ENCODE assay signal across 12 cellular contexts in the genomic region with DNA sequence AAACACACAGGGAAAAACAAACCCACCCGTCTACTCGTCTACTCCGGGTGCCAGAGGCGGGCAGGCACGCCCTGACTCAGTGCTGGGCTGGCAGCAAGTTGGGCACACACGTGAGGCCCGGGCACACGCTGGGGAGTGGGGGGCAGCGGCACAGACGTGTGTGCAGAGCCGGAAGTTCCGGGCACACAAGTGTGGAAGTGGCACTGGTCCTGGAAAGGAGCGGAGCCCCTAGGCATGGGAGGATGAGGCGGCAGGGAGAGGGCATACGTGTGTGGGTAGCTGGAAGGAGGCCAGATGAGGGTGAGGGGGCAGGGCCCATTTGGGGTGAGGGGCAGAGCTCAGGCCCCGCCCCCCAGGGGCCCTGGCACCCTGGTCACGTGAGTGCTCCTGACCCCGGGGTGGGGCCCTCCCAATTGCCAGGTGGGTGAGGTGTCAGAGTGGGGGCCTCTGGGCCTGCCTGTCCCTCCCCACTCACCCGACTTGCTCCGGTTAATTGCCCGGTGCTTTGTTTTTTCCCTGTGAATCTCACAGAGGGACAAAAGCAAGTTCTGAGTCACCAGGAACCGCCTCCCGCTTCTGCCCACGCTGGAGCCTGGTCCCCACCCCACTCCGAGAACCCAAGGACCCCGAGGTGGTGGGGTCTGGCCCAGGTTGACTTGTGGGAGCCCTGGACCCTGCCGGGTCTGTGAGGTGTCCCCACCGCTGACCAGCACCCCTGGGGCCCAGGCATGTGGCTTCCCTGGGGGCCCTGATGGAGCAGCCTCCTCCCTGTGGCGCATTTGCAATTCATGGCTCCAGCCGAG.
DNase-seq lines count a peak whose midpoint lies in the region; ATAC-seq and TF ChIP-seq lines count a peak whose summit lies in the region.
"Had no signal": no experiment of that assay in that cellular context is flagged by ENCODE, and none has a peak within 500 bp of the region (broad histone marks: within the 10 kb centered on the region; RNA-seq: fewer than 3 reads in every experiment).

No MANE protein-coding gene starts in this region.

- H3K4me3 Mint-ChIP-seq in endodermal cell: peak overlapping the region; percentile 21
- H3K4me3 Mint-ChIP-seq in neural crest cell: no peak overlapping the region
- H3K4me3 Mint-ChIP-seq: activated naive CD4-positive, alpha-beta T cell treated with anti-CD3 and anti-CD28 coated beads, Interleukin-2, amount 10 ng/mL, durations not matched to agents 7 days and 5 days had no signal

- H3K27me3 Mint-ChIP-seq in endodermal cell (ENCODE audit: insufficient read depth) (peaks cover 32% of the 10 kb centered on the region), neural crest cell (ENCODE audit: low read depth) (peaks cover 5% of the 10 kb centered on the region)

- peaks cover 0 to 44% (median 24%) of the 10 kb centered on the region in 11 experiments; a peak in 16 of 22 replicates for H3K27me3 ChIP-seq in BLaER1 treated with 17β-estradiol and CSF1 and Interleukin-3, amounts not matched to agents 10 nM and 100 nM
- H3K27me3 ChIP-seq in endodermal cell (ENCODE audit: control insufficient read depth, insufficient read depth, low read length, poor library complexity, severe bottlenecking): no peaks in the 10 kb centered on the region

- WGBS in endodermal cell (ENCODE audit: insufficient coverage in 1 of 2, insufficient read length in 1 of 2), 2 experiments: 55 to 63% methylated on average over 19 to 30 of the region's 30 CpGs

- TF ChIP-seq CTCF in endodermal cell (conservative IDR thresholded peaks at IDR 0.05) (no peak), neural crest cell (conservative IDR thresholded peaks at IDR 0.05) (no peak)

- H3K9me3 Mint-ChIP-seq in endodermal cell: no peaks in the 10 kb centered on the region
- H3K9me3 Mint-ChIP-seq in neural crest cell: no peaks in the 10 kb centered on the region
- H3K9me3 Mint-ChIP-seq: activated naive CD4-positive, alpha-beta T cell treated with anti-CD3 and anti-CD28 coated beads, Interleukin-2, amount 10 ng/mL, durations not matched to agents 7 days and 5 days had no signal

- H3K9ac ChIP-seq in BLaER1 treated with 17β-estradiol and CSF1 and Interleukin-3, amounts not matched to agents 10 nM and 100 nM: peak overlapping the region in 6 of 11 experiments; percentile 3 to 49 (median 14); a peak in 6 of 22 replicates
- no peak overlapping the region for H3K9ac ChIP-seq in endodermal cell (ENCODE audit: extremely low read depth, low read length, poor library complexity, severe bottlenecking)

- H3K27ac Mint-ChIP-seq in endodermal cell (no peak overlapping the region), neural crest cell (ENCODE audit: unreplicated experiment) (peak overlapping the region; percentile 62)
- H3K27ac Mint-ChIP-seq: activated naive CD4-positive, alpha-beta T cell treated with anti-CD3 and anti-CD28 coated beads, Interleukin-2, amount 10 ng/mL, durations not matched to agents 7 days and 5 days had no signal

- H3K4me3 ChIP-seq in BLaER1 treated with 17β-estradiol and CSF1 and Interleukin-3, amounts not matched to agents 10 nM and 100 nM: peak overlapping the region in 1 of 10 experiments; percentile 10; a peak in 1 of 20 replicates
- no peak overlapping the region for H3K4me3 ChIP-seq in endodermal cell (ENCODE audit: low read length)

- no peaks in the 10 kb centered on the region for H3K36me3 ChIP-seq in BLaER1 treated with 17β-estradiol and CSF1 and Interleukin-3, amounts not matched to agents 10 nM and 100 nM
- H3K36me3 ChIP-seq in endodermal cell (ENCODE audit: control insufficient read depth, insufficient read depth, low read length): no peaks in the 10 kb centered on the region
- H3K36me3 ChIP-seq: WERI-Rb-1 had no signal

- H3K9me3 ChIP-seq in BLaER1 treated with 17β-estradiol and CSF1 and Interleukin-3, amounts not matched to agents 10 nM and 100 nM (replicated peaks in 1 of 11): no peaks in the 10 kb centered on the region
- no peaks in the 10 kb centered on the region for H3K9me3 ChIP-seq in endodermal cell (ENCODE audit: control insufficient read depth, low read length)

- peaks cover 0 to 24% (median 0%) of the 10 kb centered on the region in 11 experiments; a peak in 4 of 22 replicates for H4K20me1 ChIP-seq in BLaER1 treated with 17β-estradiol and CSF1 and Interleukin-3, amounts not matched to agents 10 nM and 100 nM

- H3K36me3 Mint-ChIP-seq in endodermal cell (ENCODE audit: low read depth) (no peaks in the 10 kb centered on the region), neural crest cell (ENCODE audit: low read depth) (no peaks in the 10 kb centered on the region)
- H3K36me3 Mint-ChIP-seq: activated naive CD4-positive, alpha-beta T cell treated with anti-CD3 and anti-CD28 coated beads, Interleukin-2, amount 10 ng/mL, durations not matched to agents 7 days and 5 days had no signal

- H3K4me1 Mint-ChIP-seq in endodermal cell: peaks cover 9% of the 10 kb centered on the region
- peaks cover 25% of the 10 kb centered on the region for H3K4me1 Mint-ChIP-seq in neural crest cell

- ATAC-seq in stimulated activated naive CD8-positive, alpha-beta T cell treated with anti-CD3 and anti-CD28 coated beads, Interleukin-15, Interleukin-2, amounts not matched to agents 100 U/mL and 50 U/mL, for 24 hours: no peak

- H3K27ac ChIP-seq in BLaER1 treated with 17β-estradiol and CSF1 and Interleukin-3, amounts not matched to agents 10 nM and 100 nM: peak overlapping the region in 6 of 11 experiments; percentile 37 to 93 (median 54); a peak in 10 of 22 replicates
- no peak overlapping the region for H3K27ac ChIP-seq in endodermal cell (ENCODE audit: low read depth, low read length)
- H3K27ac ChIP-seq: WERI-Rb-1 had no signal

- DNase-seq in M059J (ENCODE audit: low read depth): peak; percentile 57
- peak; percentile 75 for DNase-seq in endodermal cell
- no peak for DNase-seq in neural crest cell (ENCODE audit: low read depth, low spot score)
- DNase-seq in GOT3 (lab: John Stamatoyannopoulos, UW): no peak
- DNase-seq in effector CD4-positive, alpha-beta T cell: no peak
- DNase-seq in activated naive CD4-positive, alpha-beta T cell (lab: John Stamatoyannopoulos, UW): no peak
- DNase-seq in stimulated activated naive CD8-positive, alpha-beta T cell treated with anti-CD3 and anti-CD28 coated beads, Interleukin-15, Interleukin-2, amounts not matched to agents 100 U/mL and 50 U/mL, for 24 hours: no peak
- DNase-seq: activated naive CD4-positive, alpha-beta T cell treated with anti-CD3 and anti-CD28 coated beads, Interleukin-2, amount 10 ng/mL, durations not matched to agents 7 days and 5 days; erythroblast; stimulated activated CD4-positive, alpha-beta T cell treated with anti-CD3 and anti-CD28 coated beads, Interleukin-15, amount 100 ng/mL, for 24 hours had no signal

- H3K4me2 ChIP-seq in BLaER1 treated with 17β-estradiol and CSF1 and Interleukin-3, amounts not matched to agents 10 nM and 100 nM: peak overlapping the region in 10 of 11 experiments; percentile 3 to 97 (median 84); a peak in 19 of 22 replicates

- peaks cover 74 to 100% (median 96%) of the 10 kb centered on the region in 10 experiments for H3K4me1 ChIP-seq in BLaER1 treated with 17β-estradiol and CSF1 and Interleukin-3, amounts not matched to agents 10 nM and 100 nM
- H3K4me1 ChIP-seq in endodermal cell (ENCODE audit: control insufficient read depth, insufficient read depth, low read length): peaks cover 2% of the 10 kb centered on the region

Comparison
In these comparisons a context has a peak if more than half of its experiments do, and no peak if none do; other contexts are left out.
1. DNase-seq: peak in M059J (single experiment) and endodermal cell (single experiment); none in neural crest cell (single experiment), GOT3 (single experiment), effector CD4-positive, alpha-beta T cell (single experiment), activated naive CD4-positive, alpha-beta T cell (0 of 4) and stimulated activated naive CD8-positive, alpha-beta T cell treated with anti-CD3 and anti-CD28 coated beads, Interleukin-15, Interleukin-2, amounts not matched to agents 100 U/mL and 50 U/mL, for 24 hours (single experiment).